In genomic region chr3:72924055-72924454, GRCh38 we compare ENCODE assay signal across 17 cellular contexts. TPM values are rescaled to one million over a fixed set of nuclear protein-coding genes. Genes with fewer than 3 reads are reported as not detected.
DNase-seq lines count a peak whose midpoint lies in the region; ATAC-seq and TF ChIP-seq lines count a peak whose summit lies in the region.
"Had no signal": no experiment of that assay in that cellular context is flagged by ENCODE, and none has a peak within 500 bp of the region (broad histone marks: within the 10 kb centered on the region; RNA-seq: fewer than 3 reads in every experiment).

No MANE protein-coding gene starts in this region.

- no peak overlapping the region for H3K27ac ChIP-seq in osteoblast (ENCODE audit: low read depth, low read length)
- H3K27ac ChIP-seq: KMS-11, right atrium auricular region had no signal

- DNase-seq in activated CD8-positive, alpha-beta T cell treated with anti-CD3 and anti-CD28 coated beads for 36 hours, result peak; percentile 24
- DNase-seq in activated CD8-positive, alpha-beta T cell treated with anti-CD3 and anti-CD28 coated beads, Interleukin-2, amount 10 ng/mL, durations not matched to agents 7 days and 5 days, result no peak
- no peak for DNase-seq in HFFc6
- no peak for DNase-seq in astrocyte of the cerebellum (ENCODE audit: low read depth)
- no peak for DNase-seq in osteoblast (ENCODE audit: insufficient read length, low spot score, missing footprints)
- DNase-seq in activated T-helper 1 cell treated with anti-CD3 and anti-CD28 coated beads, Interleukin-12 subunit alpha, Interleukin-12 subunit beta, Interleukin-2, Interleukin-4 antibody, amounts not matched to agents 30 ng/mL and 10 ng/mL and 1 ng/mL, durations not matched to agents 14 hours and 24 hours and 36 hours (ENCODE audit: low spot score), result no peak
- no peak for DNase-seq in SHP77 (lab: John Stamatoyannopoulos, UW)
- DNase-seq: activated CD4-positive, CD25-positive, alpha-beta regulatory T cell treated with anti-CD3 and anti-CD28 coated beads, Interleukin-2, amount 50 U/mL, for 72 hours; NCI-H187 treated with DMSO at 0.1 percent for 48 hours; NCI-H524 treated with DMSO at 0.1 percent for 48 hours; stimulated activated CD4-positive, alpha-beta T cell treated with anti-CD3 and anti-CD28 coated beads, Interleukin-1b, Interleukin-23, amount 100 ng/mL, for 48 hours had no signal

- ATAC-seq in activated CD8-positive, alpha-beta T cell treated with anti-CD3 and anti-CD28 coated beads for 36 hours, result peak; percentile 45
- no peak for ATAC-seq in activated CD8-positive, alpha-beta T cell treated with anti-CD3 and anti-CD28 coated beads, Interleukin-2, amount 10 ng/mL, durations not matched to agents 7 days and 5 days
- no peak for ATAC-seq in GM18868 (IDR thresholded peaks at IDR 0.05; ENCODE audit: unreplicated experiment)

- no peaks in the 10 kb centered on the region for H3K27me3 ChIP-seq in osteoblast (ENCODE audit: insufficient read depth, low read length)
- H3K27me3 ChIP-seq: right atrium auricular region had no signal

- no peak overlapping the region for H3K4me3 Mint-ChIP-seq in activated CD8-positive, alpha-beta T cell treated with anti-CD3 and anti-CD28 coated beads for 36 hours
- H3K4me3 Mint-ChIP-seq in activated CD8-positive, alpha-beta T cell treated with anti-CD3 and anti-CD28 coated beads, Interleukin-2, amount 10 ng/mL, durations not matched to agents 7 days and 5 days, result no peak overlapping the region
- H3K4me3 Mint-ChIP-seq in HFFc6, result no peak overlapping the region
- H3K4me3 Mint-ChIP-seq in activated T-helper 1 cell treated with anti-CD3 and anti-CD28 coated beads, Interleukin-12 subunit alpha, Interleukin-12 subunit beta, Interleukin-2, Interleukin-4 antibody, amounts not matched to agents 30 ng/mL and 10 ng/mL and 1 ng/mL, durations not matched to agents 14 hours and 24 hours and 36 hours, result no peak overlapping the region
- H3K4me3 Mint-ChIP-seq: central memory CD8-positive, alpha-beta T cell; memory B cell had no signal

- TF ChIP-seq CTCF in activated CD8-positive, alpha-beta T cell treated with anti-CD3 and anti-CD28 coated beads for 36 hours (IDR thresholded peaks at IDR 0.05), result no peak
- TF ChIP-seq CTCF in HFFc6 (IDR thresholded peaks at IDR 0.05) (peak; percentile 33), astrocyte of the cerebellum (IDR thresholded peaks at IDR 0.05; ENCODE audit: low read depth, low read length, missing control alignments) (peak; percentile 13), osteoblast (IDR thresholded peaks at IDR 0.05; ENCODE audit: extremely low read depth, low read depth, low read length) (peak; percentile 8)

- H2AFZ ChIP-seq in osteoblast (ENCODE audit: low read length), result no peak overlapping the region

- peaks cover 2% of the 10 kb centered on the region for H3K9me3 Mint-ChIP-seq in activated CD8-positive, alpha-beta T cell treated with anti-CD3 and anti-CD28 coated beads for 36 hours
- peaks cover 3% of the 10 kb centered on the region for H3K9me3 Mint-ChIP-seq in activated CD8-positive, alpha-beta T cell treated with anti-CD3 and anti-CD28 coated beads, Interleukin-2, amount 10 ng/mL, durations not matched to agents 7 days and 5 days (ENCODE audit: insufficient read depth)
- no peaks in the 10 kb centered on the region; the same call in 1 of the 2 replicates for H3K9me3 Mint-ChIP-seq in HFFc6
- H3K9me3 Mint-ChIP-seq in activated T-helper 1 cell treated with anti-CD3 and anti-CD28 coated beads, Interleukin-12 subunit alpha, Interleukin-12 subunit beta, Interleukin-2, Interleukin-4 antibody, amounts not matched to agents 30 ng/mL and 10 ng/mL and 1 ng/mL, durations not matched to agents 14 hours and 24 hours and 36 hours, result no peaks in the 10 kb centered on the region
- H3K9me3 Mint-ChIP-seq: central memory CD8-positive, alpha-beta T cell had no signal

- in situ Hi-C loops in astrocyte of the cerebellum (cut with HindIII; ENCODE audit: low sequenced_read_pairs), result no loop called here

- no peaks in the 10 kb centered on the region for H3K4me1 ChIP-seq in osteoblast (ENCODE audit: insufficient read depth, low read length)
- H3K4me1 ChIP-seq: right atrium auricular region had no signal

- no peaks in the 10 kb centered on the region for H3K9me3 ChIP-seq in osteoblast (ENCODE audit: low read depth, low read length)
- H3K9me3 ChIP-seq: thoracic aorta had no signal

- no peak overlapping the region for H3K27ac Mint-ChIP-seq in activated CD8-positive, alpha-beta T cell treated with anti-CD3 and anti-CD28 coated beads for 36 hours
- H3K27ac Mint-ChIP-seq in activated CD8-positive, alpha-beta T cell treated with anti-CD3 and anti-CD28 coated beads, Interleukin-2, amount 10 ng/mL, durations not matched to agents 7 days and 5 days, result no peak overlapping the region
- no peak overlapping the region for H3K27ac Mint-ChIP-seq in HFFc6
- no peak overlapping the region for H3K27ac Mint-ChIP-seq in activated T-helper 1 cell treated with anti-CD3 and anti-CD28 coated beads, Interleukin-12 subunit alpha, Interleukin-12 subunit beta, Interleukin-2, Interleukin-4 antibody, amounts not matched to agents 30 ng/mL and 10 ng/mL and 1 ng/mL, durations not matched to agents 14 hours and 24 hours and 36 hours
- H3K27ac Mint-ChIP-seq: memory B cell had no signal

- no peaks in the 10 kb centered on the region for H3K36me3 Mint-ChIP-seq in activated CD8-positive, alpha-beta T cell treated with anti-CD3 and anti-CD28 coated beads for 36 hours (ENCODE audit: low read depth)
- H3K36me3 Mint-ChIP-seq in activated CD8-positive, alpha-beta T cell treated with anti-CD3 and anti-CD28 coated beads, Interleukin-2, amount 10 ng/mL, durations not matched to agents 7 days and 5 days (ENCODE audit: low read depth), result no peaks in the 10 kb centered on the region
- no peaks in the 10 kb centered on the region for H3K36me3 Mint-ChIP-seq in HFFc6 (ENCODE audit: low read depth)
- H3K36me3 Mint-ChIP-seq in activated T-helper 1 cell treated with anti-CD3 and anti-CD28 coated beads, Interleukin-12 subunit alpha, Interleukin-12 subunit beta, Interleukin-2, Interleukin-4 antibody, amounts not matched to agents 30 ng/mL and 10 ng/mL and 1 ng/mL, durations not matched to agents 14 hours and 24 hours and 36 hours (ENCODE audit: low read depth), result no peaks in the 10 kb centered on the region

- H3K27me3 Mint-ChIP-seq in activated CD8-positive, alpha-beta T cell treated with anti-CD3 and anti-CD28 coated beads for 36 hours, result no peaks in the 10 kb centered on the region
- peaks cover 2% of the 10 kb centered on the region for H3K27me3 Mint-ChIP-seq in activated CD8-positive, alpha-beta T cell treated with anti-CD3 and anti-CD28 coated beads, Interleukin-2, amount 10 ng/mL, durations not matched to agents 7 days and 5 days (ENCODE audit: low read depth)
- H3K27me3 Mint-ChIP-seq in HFFc6 (ENCODE audit: insufficient read depth), result peaks cover 7% of the 10 kb centered on the region
- peaks cover 7% of the 10 kb centered on the region for H3K27me3 Mint-ChIP-seq in activated T-helper 1 cell treated with anti-CD3 and anti-CD28 coated beads, Interleukin-12 subunit alpha, Interleukin-12 subunit beta, Interleukin-2, Interleukin-4 antibody, amounts not matched to agents 30 ng/mL and 10 ng/mL and 1 ng/mL, durations not matched to agents 14 hours and 24 hours and 36 hours (ENCODE audit: insufficient read depth)

- no peaks in the 10 kb centered on the region for H3K4me1 Mint-ChIP-seq in activated CD8-positive, alpha-beta T cell treated with anti-CD3 and anti-CD28 coated beads for 36 hours (ENCODE audit: low read depth)
- no peaks in the 10 kb centered on the region for H3K4me1 Mint-ChIP-seq in activated CD8-positive, alpha-beta T cell treated with anti-CD3 and anti-CD28 coated beads, Interleukin-2, amount 10 ng/mL, durations not matched to agents 7 days and 5 days (ENCODE audit: low read depth)
- H3K4me1 Mint-ChIP-seq in HFFc6 (ENCODE audit: low read depth), result no peaks in the 10 kb centered on the region
- H3K4me1 Mint-ChIP-seq in activated T-helper 1 cell treated with anti-CD3 and anti-CD28 coated beads, Interleukin-12 subunit alpha, Interleukin-12 subunit beta, Interleukin-2, Interleukin-4 antibody, amounts not matched to agents 30 ng/mL and 10 ng/mL and 1 ng/mL, durations not matched to agents 14 hours and 24 hours and 36 hours (ENCODE audit: low read depth), result no peaks in the 10 kb centered on the region
- H3K4me1 Mint-ChIP-seq: central memory CD8-positive, alpha-beta T cell; memory B cell had no signal

- CTCF ChIA-PET in activated CD8-positive, alpha-beta T cell treated with anti-CD3 and anti-CD28 coated beads for 36 hours (lab: Charles Lee), result no interaction called here
- CTCF ChIA-PET in activated CD8-positive, alpha-beta T cell treated with anti-CD3 and anti-CD28 coated beads, Interleukin-2, amount 10 ng/mL, durations not matched to agents 7 days and 5 days (lab: Charles Lee), result no interaction called here

- no peaks in the 10 kb centered on the region for H4K20me1 ChIP-seq in osteoblast (ENCODE audit: insufficient read depth, low read length)

- POLR2A ChIA-PET in activated CD8-positive, alpha-beta T cell treated with anti-CD3 and anti-CD28 coated beads for 36 hours (lab: Charles Lee), result no interaction called here
- POLR2A ChIA-PET in activated CD8-positive, alpha-beta T cell treated with anti-CD3 and anti-CD28 coated beads, Interleukin-2, amount 10 ng/mL, durations not matched to agents 7 days and 5 days (lab: Charles Lee), result interaction anchor here (0.7 kb wide), 1 partner anchor 10 kb away, joined by 3 read pairs; no protein-coding TSS in a partner anchor

- intact Hi-C loops in activated CD8-positive, alpha-beta T cell treated with anti-CD3 and anti-CD28 coated beads for 36 hours (cut with micrococcal nuclease), result no loop called here
- intact Hi-C loops in activated T-helper 1 cell treated with anti-CD3 and anti-CD28 coated beads, Interleukin-12 subunit alpha, Interleukin-12 subunit beta, Interleukin-2, Interleukin-4 antibody, amounts not matched to agents 30 ng/mL and 10 ng/mL and 1 ng/mL, durations not matched to agents 14 hours and 24 hours and 36 hours (cut with micrococcal nuclease), result no loop called here

- H3K4me3 ChIP-seq in astrocyte of the cerebellum (ENCODE audit: low read depth, low read length) (no peak overlapping the region), osteoblast (ENCODE audit: insufficient read depth, low read length) (no peak overlapping the region)
- H3K4me3 ChIP-seq: right atrium auricular region had no signal

- no peak overlapping the region for H3K4me2 ChIP-seq in osteoblast (ENCODE audit: insufficient read depth, low read length)
- H3K4me2 ChIP-seq: KMS-11 had no signal

- H3K36me3 ChIP-seq in osteoblast (ENCODE audit: insufficient read depth, low read length), result peaks cover 11% of the 10 kb centered on the region
- H3K36me3 ChIP-seq: thoracic aorta had no signal

- H3K79me2 ChIP-seq in osteoblast (ENCODE audit: insufficient read depth, low read length), result no peaks in the 10 kb centered on the region

RNA-seq across cellular contexts. Expression of gene GXYLT2, which starts 36.2 kb away (rescaled TPM):
- total RNA-seq in activated CD8-positive, alpha-beta T cell treated with anti-CD3 and anti-CD28 coated beads for 36 hours, result under 1 TPM; 0.11 to 0.92 TPM
- total RNA-seq in activated CD8-positive, alpha-beta T cell treated with anti-CD3 and anti-CD28 coated beads, Interleukin-2, amount 10 ng/mL, durations not matched to agents 7 days and 5 days, result not detected
- 1 to 10 TPM; 2.0 to 4.2 (median 2.8) TPM for total RNA-seq in HFFc6 (2021; fragmentation: NEBNext Ultra II Directional; extraction: Animal tissue kit (Norgen Biotek cat#: 25700))
- 75.1 and 77.4 TPM in 2 replicates for total RNA-seq in osteoblast
- 0.08 TPM in 1 of 2 replicates, not detected in the other for total RNA-seq in activated T-helper 1 cell treated with anti-CD3 and anti-CD28 coated beads, Interleukin-12 subunit alpha, Interleukin-12 subunit beta, Interleukin-2, Interleukin-4 antibody, amounts not matched to agents 30 ng/mL and 10 ng/mL and 1 ng/mL, durations not matched to agents 14 hours and 24 hours and 36 hours

Comparison
In these comparisons a context has a peak if more than half of its experiments do, and no peak if none do; other contexts are left out.
1. RNA of gene GXYLT2, which starts 36.2 kb away (total RNA-seq): 75.1 to 77.4 TPM in osteoblast; 2.0 to 4.2 TPM in HFFc6, 0.11 to 0.92 TPM in activated CD8-positive, alpha-beta T cell treated with anti-CD3 and anti-CD28 coated beads for 36 hours, 0.08 TPM in activated T-helper 1 cell treated with anti-CD3 and anti-CD28 coated beads, Interleukin-12 subunit alpha, Interleukin-12 subunit beta, Interleukin-2, Interleukin-4 antibody, amounts not matched to agents 30 ng/mL and 10 ng/mL and 1 ng/mL, durations not matched to agents 14 hours and 24 hours and 36 hours and not detected in activated CD8-positive, alpha-beta T cell treated with anti-CD3 and anti-CD28 coated beads, Interleukin-2, amount 10 ng/mL, durations not matched to agents 7 days and 5 days; every median in the first group is over 10 times any median in the second.